21 cellular contexts compared by ENCODE assay signal in genomic region chr5:65525726-65526125, GRCh38. TPM values are rescaled to one million over a fixed set of nuclear protein-coding genes. Genes with fewer than 3 reads are reported as not detected.
DNase-seq lines count a peak whose midpoint lies in the region; TF ChIP-seq lines count a peak whose summit lies in the region.
"Had no signal": no experiment of that assay in that cellular context is flagged by ENCODE, and none has a peak within 500 bp of the region (broad histone marks: within the 10 kb centered on the region; RNA-seq: fewer than 3 reads in every experiment).

No MANE protein-coding gene starts in this region.

- no peak overlapping the region for H3K27ac ChIP-seq in osteoblast (ENCODE audit: low read depth, low read length)
- H3K27ac ChIP-seq: BLaER1 had no signal

- TF ChIP-seq CTCF in osteoblast (IDR thresholded peaks at IDR 0.05; ENCODE audit: extremely low read depth, low read depth, low read length), result no peak
- no peak for TF ChIP-seq CTCF in mesothelial cell of epicardium (IDR thresholded peaks at IDR 0.05; ENCODE audit: unreplicated experiment)

- no peaks in the 10 kb centered on the region for H4K20me1 ChIP-seq in osteoblast (ENCODE audit: insufficient read depth, low read length)
- H4K20me1 ChIP-seq: BLaER1 had no signal

- no peaks in the 10 kb centered on the region for H3K27me3 Mint-ChIP-seq in mesothelial cell of epicardium (ENCODE audit: low read depth)
- H3K27me3 Mint-ChIP-seq: CD4-positive, alpha-beta memory T cell; CD4-positive, CD25-positive, alpha-beta regulatory T cell; CD8-positive, alpha-beta memory T cell had no signal

- in situ Hi-C loops in SK-MEL-5 (cut with HindIII; ENCODE audit: low pct_unique_long_range_greater_than_20kb, low sequenced_read_pairs), result no loop called here

- no peak overlapping the region for H3K27ac Mint-ChIP-seq in mesothelial cell of epicardium
- H3K27ac Mint-ChIP-seq: CD4-positive, CD25-positive, alpha-beta regulatory T cell had no signal

- H3K9me3 Mint-ChIP-seq in mesothelial cell of epicardium, result no peaks in the 10 kb centered on the region
- H3K9me3 Mint-ChIP-seq: CD14-positive monocyte; CD4-positive, alpha-beta memory T cell; CD4-positive, CD25-positive, alpha-beta regulatory T cell; CD8-positive, alpha-beta memory T cell had no signal

- H3K9me3 ChIP-seq in osteoblast (ENCODE audit: low read depth, low read length), result no peaks in the 10 kb centered on the region
- H3K9me3 ChIP-seq: BE2C, BLaER1, Caco-2 had no signal

- H3K4me1 Mint-ChIP-seq in mesothelial cell of epicardium, result no peaks in the 10 kb centered on the region
- H3K4me1 Mint-ChIP-seq: CD14-positive monocyte; CD4-positive, alpha-beta memory T cell; CD4-positive, CD25-positive, alpha-beta regulatory T cell; CD8-positive, alpha-beta memory T cell had no signal

- no peak overlapping the region for H3K4me2 ChIP-seq in osteoblast (ENCODE audit: insufficient read depth, low read length)
- H3K4me2 ChIP-seq: BLaER1 had no signal

- H3K27me3 ChIP-seq in osteoblast (ENCODE audit: insufficient read depth, low read length), result no peaks in the 10 kb centered on the region
- H3K27me3 ChIP-seq: BE2C, BLaER1 had no signal

- no peak overlapping the region for H3K4me3 Mint-ChIP-seq in mesothelial cell of epicardium
- H3K4me3 Mint-ChIP-seq: CD14-positive monocyte; CD4-positive, CD25-positive, alpha-beta regulatory T cell; CD8-positive, alpha-beta memory T cell had no signal

- H2AFZ ChIP-seq in osteoblast (ENCODE audit: low read length), result peak overlapping the region; percentile 49

- no peaks in the 10 kb centered on the region for H3K79me2 ChIP-seq in osteoblast (ENCODE audit: insufficient read depth, low read length)

- no peaks in the 10 kb centered on the region for H3K4me1 ChIP-seq in osteoblast (ENCODE audit: insufficient read depth, low read length)
- H3K4me1 ChIP-seq: BE2C, BLaER1, Caco-2 had no signal

- H3K36me3 ChIP-seq in osteoblast (ENCODE audit: insufficient read depth, low read length), result peaks cover 3% of the 10 kb centered on the region

- H3K36me3 Mint-ChIP-seq in mesothelial cell of epicardium, result peaks cover 7% of the 10 kb centered on the region

- DNase-seq in COLO829 (ENCODE audit: low spot score) (peak; percentile 51), SK-MEL-5 (ENCODE audit: low read depth, low spot score) (peak; percentile 96), medulla oblongata (ENCODE audit: extremely low spot score) (peak; percentile 2), osteoblast (ENCODE audit: insufficient read length, low spot score, missing footprints) (no peak), T-helper 2 cell (no peak), mesothelial cell of epicardium (ENCODE audit: low spot score in 2 of 2, unreplicated experiment in 2 of 2) (no peak), T-helper 9 cell (no peak)
- DNase-seq in activated CD4-positive, alpha-beta T cell treated with anti-CD3 and anti-CD28 coated beads, Interleukin-2, amount 50 U/mL, for 1 hour, result no peak
- DNase-seq: 8988T; ACHN; BE2C; C1 segment of cervical spinal cord; Caco-2; Calu3; CD4-positive, alpha-beta memory T cell; CD4-positive, CD25-positive, alpha-beta regulatory T cell; CD8-positive, alpha-beta memory T cell; DMS79 treated with DMSO at 0.1 percent for 48 hours; GF-D8 had no signal

- H3K4me3 ChIP-seq in osteoblast (ENCODE audit: insufficient read depth, low read length), result no peak overlapping the region
- H3K4me3 ChIP-seq: BLaER1 had no signal

RNA-seq across cellular contexts. Expression of gene CENPK, which starts 37.2 kb away (rescaled TPM):
- total RNA-seq in SK-MEL-5 (2014; rRNA removed; shearing (Covaris generic)), result 25.5 and 28.2 TPM in 2 replicates
- 18.4 and 19.8 TPM in 2 replicates for polyA plus RNA-seq in SK-MEL-5 (2015; cell fraction: cytosol; rRNA removed)
- 181 and 210 TPM in 2 replicates for polyA plus RNA-seq in SK-MEL-5 (2015; cell fraction: nucleus; rRNA removed)
- 8.5 and 11.9 TPM in 2 replicates for total RNA-seq in osteoblast
- total RNA-seq in mesothelial cell of epicardium, result 23.3 to 26.2 TPM (median 25.3 TPM) in 3 replicates

RNA-seq across cellular contexts. Expression of gene PPWD1, which starts 37.4 kb away (rescaled TPM):
- total RNA-seq in SK-MEL-5 (2014; rRNA removed; shearing (Covaris generic)), result 33.2 and 38.4 TPM in 2 replicates
- polyA plus RNA-seq in SK-MEL-5 (2015; cell fraction: cytosol; rRNA removed), result 25.3 and 28.2 TPM in 2 replicates
- polyA plus RNA-seq in SK-MEL-5 (2015; cell fraction: nucleus; rRNA removed), result 362 and 379 TPM in 2 replicates
- total RNA-seq in osteoblast (35.8 and 40.1 TPM in 2 replicates), mesothelial cell of epicardium (53.3 to 56.8 TPM (median 54.6 TPM) in 3 replicates)

RNA-seq across cellular contexts. Expression of gene ADAMTS6, which starts 44.0 kb away (rescaled TPM):
- 4.3 and 4.5 TPM in 2 replicates for total RNA-seq in SK-MEL-5 (2014; rRNA removed; shearing (Covaris generic))
- 0.68 and 0.81 TPM in 2 replicates for polyA plus RNA-seq in SK-MEL-5 (2015; cell fraction: cytosol; rRNA removed)
- 21.2 and 27.1 TPM in 2 replicates for polyA plus RNA-seq in SK-MEL-5 (2015; cell fraction: nucleus; rRNA removed)
- total RNA-seq in osteoblast (135 and 150 TPM in 2 replicates), mesothelial cell of epicardium (17.3 to 20.6 TPM (median 17.7 TPM) in 3 replicates)
- polyA plus RNA-seq: CD14-positive monocyte had no signal

Comparison
In these comparisons a context has a peak if more than half of its experiments do, and no peak if none do; other contexts are left out.
1. DNase-seq: peak in COLO829 (single experiment), SK-MEL-5 (single experiment) and medulla oblongata (single experiment); none in osteoblast (single experiment), T-helper 2 cell (0 of 5), mesothelial cell of epicardium (0 of 2), T-helper 9 cell (single experiment) and activated CD4-positive, alpha-beta T cell treated with anti-CD3 and anti-CD28 coated beads, Interleukin-2, amount 50 U/mL, for 1 hour (single experiment).